Comparison of ENCODE assay signal across 8 cellular contexts in the genomic region with DNA sequence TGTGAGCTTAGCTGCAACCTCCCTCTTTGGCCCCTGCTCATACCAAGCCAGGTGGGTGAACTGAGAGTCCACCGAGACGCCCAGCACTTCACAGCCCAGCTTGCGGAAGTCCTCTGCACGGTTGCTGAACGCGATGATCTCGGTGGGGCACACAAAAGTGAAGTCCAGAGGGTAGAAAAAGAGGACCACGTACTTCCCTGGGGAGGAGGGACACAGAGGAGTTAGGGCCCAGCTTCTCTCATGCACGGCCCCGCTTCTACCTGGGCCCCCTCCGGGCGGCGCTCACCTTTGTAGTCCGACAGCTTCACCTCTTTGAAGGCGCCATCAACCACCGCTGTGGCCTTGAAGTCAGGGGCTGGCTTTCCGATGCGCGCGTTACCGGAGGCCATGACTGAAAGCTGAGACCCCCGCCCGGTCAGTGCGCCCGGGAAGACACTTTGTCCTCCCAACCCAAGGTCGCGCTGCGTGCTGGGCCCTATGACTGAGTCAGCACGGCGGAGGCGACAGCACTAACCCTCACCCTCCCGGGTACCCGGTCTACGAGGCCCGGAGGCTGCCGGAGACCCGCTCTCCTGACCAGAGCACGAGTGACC.
A peak's percentile ranks its signal among the peaks of the same experiment; 100 is the strongest.
DNase-seq lines count a peak whose midpoint lies in the region; ATAC-seq lines count a peak whose summit lies in the region.

No MANE protein-coding gene starts in this region.

- H3K4me3 ChIP-seq in HUES6 (ENCODE audit: low read depth, low read length), result peak overlapping the region; percentile 96
- peak overlapping the region; percentile 98 for H3K4me3 ChIP-seq in iPS-18c (ENCODE audit: insufficient read depth, low read depth, low read length)

- peaks cover 13% of the 10 kb centered on the region for H3K4me1 ChIP-seq in HUES6 (ENCODE audit: control insufficient read depth, insufficient read depth, low read length)

- peak; percentile 6 to 26 for ATAC-seq in stimulated activated naive B cell treated with anti-CD40 and anti-IgM and Interleukin-4, amounts not matched to agents 10 μg/mL and 1 μg/mL and 100 μg/mL, for 72 hours (replicated peaks)

- peak overlapping the region; percentile 86 to 90 for H3K4me3 Mint-ChIP-seq in stimulated activated naive B cell treated with anti-CD40 and anti-IgM and Interleukin-4, amounts not matched to agents 10 μg/mL and 1 μg/mL and 100 μg/mL, for 72 hours

- peaks cover 6% of the 10 kb centered on the region for H3K27me3 ChIP-seq in HUES6 (ENCODE audit: control insufficient read depth, insufficient read depth, low read length)

- DNase-seq in AG08396 (ENCODE audit: low spot score), result peak; percentile 34
- no peak for DNase-seq in stimulated activated naive B cell treated with anti-CD40 and anti-IgM and Interleukin-4, amounts not matched to agents 10 μg/mL and 1 μg/mL and 100 μg/mL, for 72 hours
- no peak for DNase-seq in NCI-H446 (lab: John Stamatoyannopoulos, UW)
- no peak for DNase-seq in NCI-H1694 (lab: John Stamatoyannopoulos, UW)
- no peak for DNase-seq in retina

- H3K9me3 ChIP-seq in HUES6 (ENCODE audit: control insufficient read depth, insufficient read depth, low read depth, low read length) (no peaks in the 10 kb centered on the region), iPS-18c (ENCODE audit: control insufficient read depth, insufficient read depth, low read length) (no peaks in the 10 kb centered on the region)

- H3K9ac ChIP-seq in HUES6 (ENCODE audit: low read length), result peak overlapping the region; percentile 91

- H3K27me3 Mint-ChIP-seq in stimulated activated naive B cell treated with anti-CD40 and anti-IgM and Interleukin-4, amounts not matched to agents 10 μg/mL and 1 μg/mL and 100 μg/mL, for 72 hours, result peaks cover 0 to 7% of the 10 kb centered on the region in 2 donors

- H3K27ac Mint-ChIP-seq in stimulated activated naive B cell treated with anti-CD40 and anti-IgM and Interleukin-4, amounts not matched to agents 10 μg/mL and 1 μg/mL and 100 μg/mL, for 72 hours, result peak overlapping the region; percentile 71

- peaks cover 23 to 28% of the 10 kb centered on the region in 2 donors for H3K4me1 Mint-ChIP-seq in stimulated activated naive B cell treated with anti-CD40 and anti-IgM and Interleukin-4, amounts not matched to agents 10 μg/mL and 1 μg/mL and 100 μg/mL, for 72 hours

- H3K36me3 Mint-ChIP-seq in stimulated activated naive B cell treated with anti-CD40 and anti-IgM and Interleukin-4, amounts not matched to agents 10 μg/mL and 1 μg/mL and 100 μg/mL, for 72 hours, result no peaks in the 10 kb centered on the region

- no peaks in the 10 kb centered on the region for H3K9me3 Mint-ChIP-seq in stimulated activated naive B cell treated with anti-CD40 and anti-IgM and Interleukin-4, amounts not matched to agents 10 μg/mL and 1 μg/mL and 100 μg/mL, for 72 hours

- peak overlapping the region; percentile 70; the same call in 1 of the 2 replicates for H3K27ac ChIP-seq in HUES6 (ENCODE audit: low read depth, low read length)
- peak overlapping the region; percentile 94 for H3K27ac ChIP-seq in angular gyrus (ENCODE audit: low read depth, low read length)

- H3K36me3 ChIP-seq in HUES6 (ENCODE audit: control insufficient read depth, insufficient read depth, low read length), result peaks cover 23% of the 10 kb centered on the region
